Comparison of ENCODE assay signal across 14 cellular contexts in the genomic region with DNA sequence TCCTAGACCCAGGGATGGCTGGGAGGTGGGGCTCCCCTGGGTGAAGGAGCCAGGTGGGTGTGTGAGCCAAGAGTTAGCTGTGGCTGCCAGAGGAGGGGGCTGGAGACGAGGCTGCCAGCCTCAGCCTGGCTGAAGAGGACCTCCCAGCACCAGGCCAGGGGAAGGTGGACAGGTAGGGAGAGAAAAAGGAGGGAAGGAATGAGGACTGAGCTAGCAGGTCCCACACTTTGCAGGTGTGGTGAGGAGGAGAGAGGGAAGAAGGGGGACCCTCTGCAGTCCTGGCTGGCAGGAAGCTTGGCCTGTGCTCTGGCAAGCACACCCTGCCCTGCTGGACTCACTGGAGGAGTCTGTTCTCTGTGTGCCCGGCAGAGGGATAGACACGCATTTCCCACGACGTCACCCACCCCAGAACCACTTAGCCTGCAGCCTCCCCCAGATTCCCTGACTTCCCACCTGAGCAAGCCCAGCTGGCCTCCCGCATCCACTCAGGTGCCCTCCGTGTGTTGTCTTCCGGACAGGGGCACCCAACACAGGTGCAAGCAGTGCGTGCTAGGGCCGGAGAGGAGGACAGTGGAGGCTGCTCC. TPM values are rescaled to one million over a fixed set of nuclear protein-coding genes. Genes with fewer than 3 reads are reported as not detected.
DNase-seq lines count a peak whose midpoint lies in the region; ATAC-seq and TF ChIP-seq lines count a peak whose summit lies in the region.
"Had no signal": no experiment of that assay in that cellular context is flagged by ENCODE, and none has a peak within 500 bp of the region (broad histone marks: within the 10 kb centered on the region; RNA-seq: fewer than 3 reads in every experiment).

No MANE protein-coding gene starts in this region.

- H3K4me3 ChIP-seq in H7 (ENCODE audit: insufficient read depth, low read depth, low read length) (no peak overlapping the region), duodenal mucosa (ENCODE audit: low read depth in 1 of 2, low read length in 2 of 2) (peak overlapping the region in 1 of 2 donors; percentile 45), left lung (no peak overlapping the region)
- no peak overlapping the region for H3K4me3 ChIP-seq in naive thymus-derived CD4-positive, alpha-beta T cell (ENCODE audit: low read length)
- H3K4me3 ChIP-seq: heart left ventricle had no signal

- TF ChIP-seq CTCF in left lung (IDR thresholded peaks at IDR 0.05) = no peak

- no peaks in the 10 kb centered on the region for H3K9me3 ChIP-seq in duodenal mucosa (ENCODE audit: control insufficient read depth in 1 of 2, low read length in 2 of 2)
- no peaks in the 10 kb centered on the region for H3K9me3 ChIP-seq in naive thymus-derived CD4-positive, alpha-beta T cell (ENCODE audit: control insufficient read depth in 2 of 3, low read length in 3 of 3)
- no peaks in the 10 kb centered on the region for H3K9me3 ChIP-seq in left lung
- H3K9me3 ChIP-seq: heart left ventricle, neutrophil had no signal

- no peaks in the 10 kb centered on the region for H3K36me3 Mint-ChIP-seq in naive thymus-derived CD4-positive, alpha-beta T cell

- H3K4me3 Mint-ChIP-seq in naive thymus-derived CD4-positive, alpha-beta T cell = no peak overlapping the region
- H3K4me3 Mint-ChIP-seq: activated CD8-positive, alpha-beta T cell treated with anti-CD3 and anti-CD28 coated beads for 36 hours had no signal

- in situ Hi-C loops in ACHN (cut with HindIII; ENCODE audit: low pct_ligation_motif_present, low pct_unique_long_range_greater_than_20kb, low sequenced_read_pairs) = no loop called here

- peaks cover 0 to 7% (median 0%) of the 10 kb centered on the region in 5 donors for H3K27me3 Mint-ChIP-seq in naive thymus-derived CD4-positive, alpha-beta T cell

- DNase-seq in ACHN (peak; percentile 42), H7 (peak; percentile 61), OCI-M1 (lab: John Stamatoyannopoulos, UW) (no peak), left lung (no peak)
- no peak for DNase-seq in naive thymus-derived CD4-positive, alpha-beta T cell
- DNase-seq in stimulated activated CD8-positive, alpha-beta memory T cell treated with anti-CD3 and anti-CD28 coated beads, Interleukin-4, amount 100 ng/mL, for 48 hours = no peak
- DNase-seq: activated CD8-positive, alpha-beta T cell treated with anti-CD3 and anti-CD28 coated beads for 36 hours; erythroblast; heart left ventricle had no signal

- no peaks in the 10 kb centered on the region for H3K27me3 ChIP-seq in H7 (ENCODE audit: control insufficient read depth, insufficient read depth, low read length)
- H3K27me3 ChIP-seq in duodenal mucosa (ENCODE audit: control insufficient read depth in 1 of 2, insufficient read depth in 2 of 2, low read length in 2 of 2) = no peaks in the 10 kb centered on the region
- H3K27me3 ChIP-seq in naive thymus-derived CD4-positive, alpha-beta T cell (ENCODE audit: control insufficient read depth in 2 of 2, insufficient read depth in 2 of 2, low read length in 2 of 2) = no peaks in the 10 kb centered on the region
- H3K27me3 ChIP-seq in left lung = peaks cover 0 to 32% of the 10 kb centered on the region in 2 donors
- H3K27me3 ChIP-seq: heart left ventricle had no signal

- CTCF ChIA-PET in naive thymus-derived CD4-positive, alpha-beta T cell (lab: Charles Lee) = interaction anchor here (0.5 kb wide), 1 partner anchor 104 kb away, joined by 3 read pairs; no protein-coding TSS in a partner anchor

- peaks cover 0 to 1% (median 0%) of the 10 kb centered on the region in 11 donors for H3K9me3 Mint-ChIP-seq in naive thymus-derived CD4-positive, alpha-beta T cell
- H3K9me3 Mint-ChIP-seq: activated CD8-positive, alpha-beta T cell treated with anti-CD3 and anti-CD28 coated beads for 36 hours; activated T-helper 1 cell treated with anti-CD3 and anti-CD28 coated beads, Interleukin-12 subunit alpha, Interleukin-12 subunit beta, Interleukin-2, Interleukin-4 antibody, amounts not matched to agents 30 ng/mL and 10 ng/mL and 1 ng/mL, durations not matched to agents 14 hours and 24 hours and 36 hours had no signal

- peaks cover 44 to 52% of the 10 kb centered on the region in 2 donors for H3K4me1 ChIP-seq in duodenal mucosa (ENCODE audit: control insufficient read depth in 1 of 2, insufficient read depth in 2 of 2, low read length in 2 of 2)
- peaks cover 22 to 36% of the 10 kb centered on the region in 2 donors for H3K4me1 ChIP-seq in naive thymus-derived CD4-positive, alpha-beta T cell (ENCODE audit: control insufficient read depth in 2 of 2, insufficient read depth in 2 of 2, low read length in 2 of 2)
- H3K4me1 ChIP-seq in left lung = peaks cover 41 to 76% of the 10 kb centered on the region in 2 donors

- intact Hi-C loops in naive thymus-derived CD4-positive, alpha-beta T cell (cut with micrococcal nuclease) = no loop called here
- intact Hi-C loops in left lung (cut with DNase I) = no loop called here

- H3K27ac ChIP-seq in duodenal mucosa (ENCODE audit: low read depth, low read length) = peak overlapping the region; percentile 64
- no peak overlapping the region for H3K27ac ChIP-seq in naive thymus-derived CD4-positive, alpha-beta T cell (ENCODE audit: low read depth, low read length)
- peak overlapping the region in 1 of 2 donors; percentile 86 for H3K27ac ChIP-seq in left lung
- H3K27ac ChIP-seq: neutrophil had no signal

- POLR2A ChIA-PET in naive thymus-derived CD4-positive, alpha-beta T cell (lab: Charles Lee) = no interaction called here

- peaks cover 35 to 52% (median 43%) of the 10 kb centered on the region in 7 donors for H3K4me1 Mint-ChIP-seq in naive thymus-derived CD4-positive, alpha-beta T cell

- H3K36me3 ChIP-seq in H7 (replicated peaks; ENCODE audit: control insufficient read depth, insufficient read depth, low read length) (no peaks in the 10 kb centered on the region), duodenal mucosa (ENCODE audit: control insufficient read depth in 1 of 2, insufficient read depth in 2 of 2, low read length in 2 of 2) (no peaks in the 10 kb centered on the region), left lung (no peaks in the 10 kb centered on the region)
- no peaks in the 10 kb centered on the region for H3K36me3 ChIP-seq in naive thymus-derived CD4-positive, alpha-beta T cell (ENCODE audit: control insufficient read depth in 2 of 3, insufficient read depth in 3 of 3, low read length in 3 of 3)
- H3K36me3 ChIP-seq: heart left ventricle, neutrophil had no signal

- ATAC-seq in naive thymus-derived CD4-positive, alpha-beta T cell = no peak
- ATAC-seq in left lung (no peak), GM21367 (IDR thresholded peaks at IDR 0.05; ENCODE audit: unreplicated experiment) (no peak)
- ATAC-seq: activated CD8-positive, alpha-beta T cell treated with anti-CD3 and anti-CD28 coated beads for 36 hours; heart left ventricle; left lobe of liver had no signal

- H3K9ac ChIP-seq in duodenal mucosa (ENCODE audit: low read depth in 1 of 2, low read length in 2 of 2) = peak overlapping the region; percentile 28 to 60

- H3K27ac Mint-ChIP-seq in naive thymus-derived CD4-positive, alpha-beta T cell = peak overlapping the region in 6 of 9 donors; percentile 15 to 93 (median 69)
- H3K27ac Mint-ChIP-seq: activated CD8-positive, alpha-beta T cell treated with anti-CD3 and anti-CD28 coated beads for 36 hours had no signal

RNA-seq across cellular contexts. Expression of gene SOCS3, which starts 42.0 kb away (rescaled TPM):
- total RNA-seq in H7 (2014; rRNA removed; shearing (Covaris generic)) = 13.3 and 26.9 TPM in 2 replicates
- 100 to 1,000 TPM in 3 of 5 experiments, 1 to 10 TPM in 2; 8.1 to 281 (median 110) TPM for total RNA-seq in naive thymus-derived CD4-positive, alpha-beta T cell
- 100 to 1,000 TPM in 1 of 2 donors, 10 to 100 TPM in 1; 58.4 to 206 TPM for polyA plus RNA-seq in naive thymus-derived CD4-positive, alpha-beta T cell
- total RNA-seq in left lung = 100 to 1,000 TPM in 1 of 2 donors, 10 to 100 TPM in 1; 60.7 to 110 TPM

Comparison
In these comparisons a context has a peak if more than half of its experiments do, and no peak if none do; other contexts are left out.
1. DNase-seq: peak in ACHN (single experiment) and H7 (single experiment); none in naive thymus-derived CD4-positive, alpha-beta T cell (0 of 9), OCI-M1 (single experiment), left lung (0 of 2) and stimulated activated CD8-positive, alpha-beta memory T cell treated with anti-CD3 and anti-CD28 coated beads, Interleukin-4, amount 100 ng/mL, for 48 hours (single experiment).